Comparison of ENCODE assay signal across 8 cellular contexts in genomic region chr9:127223810-127224177, GRCh38. TPM values are rescaled to one million over a fixed set of nuclear protein-coding genes. Genes with fewer than 3 reads are reported as not detected.
DNase-seq lines count a peak whose midpoint lies in the region; ATAC-seq and TF ChIP-seq lines count a peak whose summit lies in the region.

No MANE protein-coding gene starts in this region.

- POLR2A ChIA-PET in BJ (lab: Charles Lee), result no interaction called here

- H3K27me3 Mint-ChIP-seq in nephron (ENCODE audit: low read depth), result peaks cover 35% of the 10 kb centered on the region

- ATAC-seq in HG03159 (IDR thresholded peaks at IDR 0.05; ENCODE audit: unreplicated experiment) (no peak), GM21786 (IDR thresholded peaks at IDR 0.05; ENCODE audit: unreplicated experiment) (no peak), HG03175 (IDR thresholded peaks at IDR 0.05; ENCODE audit: unreplicated experiment) (no peak)

- H3K27me3 ChIP-seq in BJ (ENCODE audit: control insufficient read depth, insufficient read depth, low read length) (peaks cover 16% of the 10 kb centered on the region), dorsolateral prefrontal cortex (no peaks in the 10 kb centered on the region)

- peak overlapping the region in 56 of 59 donors; percentile 13 to 94 (median 86) for H3K27ac ChIP-seq in dorsolateral prefrontal cortex

- DNase-seq in BJ (ENCODE audit: low read depth) (no peak), LNCaP clone FGC (ENCODE audit: low read depth) (no peak), dorsolateral prefrontal cortex (no peak), middle frontal gyrus (ENCODE audit: extremely low spot score, low spot score) (no peak)

- H3K27ac Mint-ChIP-seq in nephron, result peak overlapping the region in 1 of 3 experiments; percentile 47

- H3K36me3 ChIP-seq in BJ (ENCODE audit: control insufficient read depth, insufficient read depth, low read length), result no peaks in the 10 kb centered on the region

- peaks cover 21% of the 10 kb centered on the region for H3K4me1 Mint-ChIP-seq in nephron

- H3K36me3 Mint-ChIP-seq in nephron (ENCODE audit: low read depth), result peaks cover 3% of the 10 kb centered on the region

- H3K9me3 Mint-ChIP-seq in nephron, result no peaks in the 10 kb centered on the region

- peak overlapping the region; percentile 90 to 92 (median 91) for H3K4me3 Mint-ChIP-seq in nephron

- intact Hi-C loops in dorsolateral prefrontal cortex (cut with DNase I), result loop anchor here (2.0 to 10.0 kb wide), 4 partner anchors 39 to 201 kb away; partner anchors contain the start of genes GARNL3 (in 1 of the 2), SLC2A8 (in 1 of the 2) and ZNF79 (in 1 of the 2)

- H3K4me3 ChIP-seq in BJ (ENCODE audit: low read depth, low read length), result peak overlapping the region; percentile 58
- peak overlapping the region; percentile 57 for H3K4me3 ChIP-seq in LNCaP clone FGC (ENCODE audit: low read depth, low read length)
- H3K4me3 ChIP-seq in dorsolateral prefrontal cortex, result peak overlapping the region; percentile 45 to 91 (median 71)

- CTCF ChIA-PET in BJ (lab: Yijun Ruan, JAX), result interaction anchor here (0.9 to 2.1 kb wide), 4 partner anchors 9 to 259 kb away, joined by 3 to 10 read pairs (median 7); no protein-coding TSS in a partner anchor

- TF ChIP-seq CTCF in BJ (IDR thresholded peaks at IDR 0.05; ENCODE audit: insufficient read depth, low read depth, low read length) (no peak), LNCaP clone FGC (IDR thresholded peaks at IDR 0.05; ENCODE audit: control insufficient read depth, extremely low read depth, insufficient read depth) (no peak), dorsolateral prefrontal cortex (IDR thresholded peaks at IDR 0.05 in 54 of 56, conservative IDR thresholded peaks at IDR 0.05 in 2 of 56; ENCODE audit: low read depth in 1 of 56, partially characterized antibody in 56 of 56) (peak in 6 of 56 donors; percentile 6 to 32 (median 18)), nephron (IDR thresholded peaks at IDR 0.05; ENCODE audit: unreplicated experiment in 3 of 3) (peak in 1 of 3 experiments; percentile 16)

RNA-seq across cellular contexts. Expression of gene GARNL3, which starts 40.8 kb away (rescaled TPM):
- 2.1 and 2.2 TPM in 2 replicates for polyA plus RNA-seq in BJ (2011; rRNA removed)
- polyA minus RNA-seq in BJ (2011; rRNA and poly(A)+ RNA removed), result 1.5 and 1.7 TPM in 2 replicates
- total RNA-seq in dorsolateral prefrontal cortex, result 100 to 1,000 TPM in 54 of 120 experiments, 10 to 100 TPM in 66; 69.3 to 135 (median 98.3) TPM
